In the genomic region with DNA sequence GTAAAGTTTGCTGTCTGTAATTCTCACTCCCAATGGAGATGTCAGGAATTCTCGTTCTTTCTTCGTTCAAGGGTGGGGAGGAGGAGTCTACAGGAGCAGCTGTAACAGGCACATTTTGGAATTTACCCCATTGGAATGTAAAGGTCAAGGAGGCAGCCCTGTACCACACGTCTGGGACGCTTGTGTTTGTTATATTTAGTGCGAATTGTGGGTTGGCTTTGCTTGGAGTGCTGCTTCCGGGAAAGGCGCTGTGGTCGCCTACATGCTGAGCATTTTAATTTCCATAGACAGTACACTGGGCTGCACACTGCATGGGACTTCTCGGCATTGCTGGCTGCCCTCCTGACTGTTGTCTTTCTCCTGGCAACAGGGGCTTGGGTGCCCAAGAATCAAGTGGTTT, we compare ENCODE assay signal across 24 cellular contexts. TPM values are rescaled to one million over a fixed set of nuclear protein-coding genes. Genes with fewer than 3 reads are reported as not detected.
"Had no signal": no experiment of that assay in that cellular context is flagged by ENCODE, and none has a peak within 500 bp of the region (broad histone marks: within the 10 kb centered on the region; RNA-seq: fewer than 3 reads in every experiment).

No MANE protein-coding gene starts in this region.

- H3K9me3 ChIP-seq: upper lobe of right lung had no signal

- H3K27me3 ChIP-seq: left lung, upper lobe of right lung had no signal

- H3K4me3 ChIP-seq: left lung, smooth muscle cell, upper lobe of right lung had no signal

- H3K27ac ChIP-seq: left lung, upper lobe of right lung, WERI-Rb-1 had no signal

- ATAC-seq: activated CD8-positive, alpha-beta memory T cell treated with anti-CD3 and anti-CD28 coated beads, Interleukin-2, amount 10 ng/mL, durations not matched to agents 7 days and 5 days; activated CD8-positive, alpha-beta T cell treated with anti-CD3 and anti-CD28 coated beads for 36 hours; activated naive CD8-positive, alpha-beta T cell treated with anti-CD3 and anti-CD28 coated beads, Interleukin-2, amount 50 U/mL, for 24 hours; left lung; sciatic nerve; stimulated activated naive CD8-positive, alpha-beta T cell treated with anti-CD3 and anti-CD28 coated beads, Interleukin-15, Interleukin-2, amounts not matched to agents 100 U/mL and 50 U/mL, for 24 hours; T-cell; upper lobe of right lung had no signal

- H3K4me1 ChIP-seq: left lung, upper lobe of right lung had no signal

- H3K36me3 ChIP-seq: left lung, upper lobe of right lung had no signal

- H3K4me2 ChIP-seq: smooth muscle cell had no signal

- DNase-seq: activated CD4-positive, alpha-beta T cell treated with anti-CD3 and anti-CD28 coated beads, Interleukin-2, amount 10 ng/mL, durations not matched to agents 7 days and 5 days; activated CD4-positive, CD25-positive, alpha-beta regulatory T cell treated with anti-CD3 and anti-CD28 coated beads, Interleukin-2, amount 50 U/mL, for 72 hours; activated CD8-positive, alpha-beta memory T cell treated with anti-CD3 and anti-CD28 coated beads, Interleukin-2, amount 10 ng/mL, durations not matched to agents 7 days and 5 days; activated CD8-positive, alpha-beta T cell treated with anti-CD3 and anti-CD28 coated beads for 36 hours; activated gamma-delta T cell; activated naive CD4-positive, alpha-beta T cell treated with anti-CD3 and anti-CD28 coated beads, Interleukin-2, amount 50 U/mL, for 16 hours; activated naive CD8-positive, alpha-beta T cell treated with anti-CD3 and anti-CD28 coated beads, Interleukin-2, amount 50 U/mL, for 24 hours; activated T-cell treated with anti-CD3 and anti-CD28 coated beads for 4 hours; effector CD4-positive, alpha-beta T cell; erythroblast; foreskin fibroblast; immature natural killer cell; kidney glomerular epithelial cell; left lung; midbrain; nephron progenitor cell; stimulated activated CD4-positive, alpha-beta T cell treated with anti-CD3 and anti-CD28 coated beads, Interleukin-4, amount 100 ng/mL, for 4 hours; stimulated activated naive CD8-positive, alpha-beta T cell treated with anti-CD3 and anti-CD28 coated beads, Interleukin-15, Interleukin-2, amounts not matched to agents 100 U/mL and 50 U/mL, for 24 hours; T-cell; upper lobe of right lung; WERI-Rb-1 had no signal

RNA-seq across cellular contexts. Expression of a gene that starts 12.8 kb away (rescaled TPM):
- total RNA-seq: activated CD4-positive, alpha-beta T cell treated with anti-CD3 and anti-CD28 coated beads, Interleukin-2, amount 10 ng/mL, durations not matched to agents 7 days and 5 days; activated CD8-positive, alpha-beta memory T cell treated with anti-CD3 and anti-CD28 coated beads, Interleukin-2, amount 10 ng/mL, durations not matched to agents 7 days and 5 days; activated CD8-positive, alpha-beta T cell treated with anti-CD3 and anti-CD28 coated beads for 36 hours; activated T-helper 1 cell treated with anti-CD3 and anti-CD28 coated beads, Interleukin-12 subunit alpha, Interleukin-12 subunit beta, Interleukin-2, Interleukin-4 antibody, amounts not matched to agents 30 ng/mL and 10 ng/mL and 1 ng/mL, durations not matched to agents 14 hours and 24 hours and 36 hours had no signal
- polyA plus RNA-seq: immature natural killer cell had no signal
